Comparison of ENCODE assay signal across 1 cellular context in genomic region chrX:2391869-2392606, GRCh38.
TF ChIP-seq lines count a peak whose summit lies in the region.

No MANE protein-coding gene starts in this region.

TF ChIP-seq in GM23338, 12 proteins besides CTCF, POLR2A, EP300 and RAD21 (continued from another document):
- TF ChIP-seq, protein P1, sequence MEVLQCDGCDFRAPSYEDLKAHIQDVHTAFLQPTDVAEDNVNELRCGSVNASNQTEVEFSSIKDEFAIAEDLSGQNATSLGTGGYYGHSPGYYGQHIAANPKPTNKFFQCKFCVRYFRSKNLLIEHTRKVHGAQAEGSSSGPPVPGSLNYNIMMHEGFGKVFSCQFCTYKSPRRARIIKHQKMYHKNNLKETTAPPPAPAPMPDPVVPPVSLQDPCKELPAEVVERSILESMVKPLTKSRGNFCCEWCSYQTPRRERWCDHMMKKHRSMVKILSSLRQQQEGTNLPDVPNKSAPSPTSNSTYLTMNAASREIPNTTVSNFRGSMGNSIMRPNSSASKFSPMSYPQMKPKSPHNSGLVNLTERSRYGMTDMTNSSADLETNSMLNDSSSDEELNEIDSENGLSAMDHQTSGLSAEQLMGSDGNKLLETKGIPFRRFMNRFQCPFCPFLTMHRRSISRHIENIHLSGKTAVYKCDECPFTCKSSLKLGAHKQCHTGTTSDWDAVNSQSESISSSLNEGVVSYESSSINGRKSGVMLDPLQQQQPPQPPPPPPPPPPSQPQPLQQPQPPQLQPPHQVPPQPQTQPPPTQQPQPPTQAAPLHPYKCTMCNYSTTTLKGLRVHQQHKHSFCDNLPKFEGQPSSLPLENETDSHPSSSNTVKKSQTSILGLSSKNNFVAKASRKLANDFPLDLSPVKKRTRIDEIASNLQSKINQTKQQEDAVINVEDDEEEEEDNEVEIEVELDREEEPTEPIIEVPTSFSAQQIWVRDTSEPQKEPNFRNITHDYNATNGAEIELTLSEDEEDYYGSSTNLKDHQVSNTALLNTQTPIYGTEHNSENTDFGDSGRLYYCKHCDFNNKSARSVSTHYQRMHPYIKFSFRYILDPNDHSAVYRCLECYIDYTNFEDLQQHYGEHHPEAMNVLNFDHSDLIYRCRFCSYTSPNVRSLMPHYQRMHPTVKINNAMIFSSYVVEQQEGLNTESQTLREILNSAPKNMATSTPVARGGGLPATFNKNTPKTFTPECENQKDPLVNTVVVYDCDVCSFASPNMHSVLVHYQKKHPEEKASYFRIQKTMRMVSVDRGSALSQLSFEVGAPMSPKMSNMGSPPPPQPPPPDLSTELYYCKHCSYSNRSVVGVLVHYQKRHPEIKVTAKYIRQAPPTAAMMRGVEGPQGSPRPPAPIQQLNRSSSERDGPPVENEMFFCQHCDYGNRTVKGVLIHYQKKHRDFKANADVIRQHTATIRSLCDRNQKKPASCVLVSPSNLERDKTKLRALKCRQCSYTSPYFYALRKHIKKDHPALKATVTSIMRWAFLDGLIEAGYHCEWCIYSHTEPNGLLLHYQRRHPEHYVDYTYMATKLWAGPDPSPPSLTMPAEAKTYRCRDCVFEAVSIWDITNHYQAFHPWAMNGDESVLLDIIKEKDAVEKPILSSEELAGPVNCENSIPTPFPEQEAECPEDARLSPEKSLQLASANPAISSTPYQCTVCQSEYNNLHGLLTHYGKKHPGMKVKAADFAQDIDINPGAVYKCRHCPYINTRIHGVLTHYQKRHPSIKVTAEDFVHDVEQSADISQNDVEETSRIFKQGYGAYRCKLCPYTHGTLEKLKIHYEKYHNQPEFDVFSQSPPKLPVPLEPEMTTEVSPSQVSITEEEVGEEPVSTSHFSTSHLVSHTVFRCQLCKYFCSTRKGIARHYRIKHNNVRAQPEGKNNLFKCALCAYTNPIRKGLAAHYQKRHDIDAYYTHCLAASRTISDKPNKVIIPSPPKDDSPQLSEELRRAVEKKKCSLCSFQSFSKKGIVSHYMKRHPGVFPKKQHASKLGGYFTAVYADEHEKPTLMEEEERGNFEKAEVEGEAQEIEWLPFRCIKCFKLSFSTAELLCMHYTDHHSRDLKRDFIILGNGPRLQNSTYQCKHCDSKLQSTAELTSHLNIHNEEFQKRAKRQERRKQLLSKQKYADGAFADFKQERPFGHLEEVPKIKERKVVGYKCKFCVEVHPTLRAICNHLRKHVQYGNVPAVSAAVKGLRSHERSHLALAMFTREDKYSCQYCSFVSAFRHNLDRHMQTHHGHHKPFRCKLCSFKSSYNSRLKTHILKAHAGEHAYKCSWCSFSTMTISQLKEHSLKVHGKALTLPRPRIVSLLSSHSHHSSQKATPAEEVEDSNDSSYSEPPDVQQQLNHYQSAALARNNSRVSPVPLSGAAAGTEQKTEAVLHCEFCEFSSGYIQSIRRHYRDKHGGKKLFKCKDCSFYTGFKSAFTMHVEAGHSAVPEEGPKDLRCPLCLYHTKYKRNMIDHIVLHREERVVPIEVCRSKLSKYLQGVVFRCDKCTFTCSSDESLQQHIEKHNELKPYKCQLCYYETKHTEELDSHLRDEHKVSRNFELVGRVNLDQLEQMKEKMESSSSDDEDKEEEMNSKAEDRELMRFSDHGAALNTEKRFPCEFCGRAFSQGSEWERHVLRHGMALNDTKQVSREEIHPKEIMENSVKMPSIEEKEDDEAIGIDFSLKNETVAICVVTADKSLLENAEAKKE (CRISPR knock-in tag; IDR thresholded peaks at IDR 0.05) = no peak
- no peak for TF ChIP-seq POLR2AphosphoS5 (IDR thresholded peaks at IDR 0.05; ENCODE audit: low read depth)
- no peak for TF ChIP-seq ZNF114 (CRISPR knock-in tag; IDR thresholded peaks at IDR 0.05)
- TF ChIP-seq JUNB (IDR thresholded peaks at IDR 0.05; ENCODE audit: unreplicated experiment) = no peak
- no peak for TF ChIP-seq EZH2phosphoT487 (IDR thresholded peaks at IDR 0.05; ENCODE audit: unreplicated experiment)
- no peak for TF ChIP-seq ZNF331 (CRISPR knock-in tag; IDR thresholded peaks at IDR 0.05; ENCODE audit: low read depth)
- TF ChIP-seq EZH2 (IDR thresholded peaks at IDR 0.05; ENCODE audit: low read depth, unreplicated experiment) = no peak
TF ChIP-seq in GM23338: peak in this region for 0.
